Comparison of ENCODE assay signal across 28 cellular contexts in the genomic region with DNA sequence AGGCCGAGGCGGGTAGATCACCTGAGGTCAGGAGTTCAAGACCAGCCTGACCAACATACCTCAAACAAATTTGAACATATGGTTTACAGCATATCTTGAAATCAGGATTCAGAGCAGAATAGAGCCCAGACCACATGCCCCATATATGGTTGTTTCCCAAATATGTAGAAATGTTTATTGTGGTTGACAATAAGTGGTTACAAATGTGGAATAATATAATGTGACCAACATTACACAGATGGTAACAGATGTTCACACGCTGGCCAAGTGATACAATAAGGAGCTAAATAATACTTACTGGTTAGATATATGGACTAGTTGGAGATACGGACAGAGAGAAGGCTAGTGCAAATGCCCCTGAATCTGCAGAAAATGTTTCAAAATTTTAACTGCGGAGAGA.
"Had no signal": no experiment of that assay in that cellular context is flagged by ENCODE, and none has a peak within 500 bp of the region (broad histone marks: within the 10 kb centered on the region; RNA-seq: fewer than 3 reads in every experiment).

No MANE protein-coding gene starts in this region.

- H3K4me1 ChIP-seq: ascending aorta, esophagus squamous epithelium had no signal

- H3K27ac ChIP-seq: ascending aorta, epithelial cell of prostate, esophagus squamous epithelium, heart left ventricle had no signal

- ATAC-seq: activated CD4-positive, alpha-beta T cell treated with anti-CD3 and anti-CD28 coated beads for 36 hours; activated CD8-positive, alpha-beta memory T cell treated with anti-CD3 and anti-CD28 coated beads, Interleukin-2, amount 10 ng/mL, durations not matched to agents 7 days and 5 days; activated CD8-positive, alpha-beta T cell treated with anti-CD3 and anti-CD28 coated beads for 36 hours; activated naive CD8-positive, alpha-beta T cell treated with anti-CD3 and anti-CD28 coated beads, Interleukin-2, amount 50 U/mL, for 24 hours; effector memory CD8-positive, alpha-beta T cell; heart left ventricle had no signal

- H3K4me1 Mint-ChIP-seq: activated CD4-positive, alpha-beta T cell treated with anti-CD3 and anti-CD28 coated beads for 36 hours; activated CD8-positive, alpha-beta memory T cell treated with anti-CD3 and anti-CD28 coated beads, Interleukin-2, amount 10 ng/mL, durations not matched to agents 7 days and 5 days; activated naive CD4-positive, alpha-beta T cell treated with anti-CD3 and anti-CD28 coated beads, Interleukin-2, amount 50 U/mL, for 24 hours; activated naive CD8-positive, alpha-beta T cell treated with anti-CD3 and anti-CD28 coated beads for 36 hours; activated naive CD8-positive, alpha-beta T cell treated with anti-CD3 and anti-CD28 coated beads, Interleukin-2, amount 50 U/mL, for 24 hours; brain had no signal

- H3K9me3 Mint-ChIP-seq: activated CD8-positive, alpha-beta T cell treated with anti-CD3 and anti-CD28 coated beads for 36 hours; activated naive CD4-positive, alpha-beta T cell treated with anti-CD3 and anti-CD28 coated beads for 36 hours; activated naive CD4-positive, alpha-beta T cell treated with anti-CD3 and anti-CD28 coated beads, Interleukin-2, amount 50 U/mL, for 24 hours; activated naive CD8-positive, alpha-beta T cell treated with anti-CD3 and anti-CD28 coated beads for 36 hours; activated naive CD8-positive, alpha-beta T cell treated with anti-CD3 and anti-CD28 coated beads, Interleukin-2, amount 50 U/mL, for 24 hours; activated T-helper 1 cell treated with anti-CD3 and anti-CD28 coated beads, Interleukin-12 subunit alpha, Interleukin-12 subunit beta, Interleukin-2, Interleukin-4 antibody, amounts not matched to agents 30 ng/mL and 10 ng/mL and 1 ng/mL, durations not matched to agents 14 hours and 24 hours and 36 hours; activated T-helper 2 cell treated with anti-CD3 and anti-CD28 coated beads, Interferon-gamma antibody, Interleukin-2, Interleukin-4, amounts not matched to agents 10 μg/mL and 5 μg/mL and 100 μg/mL, durations not matched to agents 14 hours and 24 hours and 36 hours; brain; effector memory CD8-positive, alpha-beta T cell had no signal

- H3K36me3 Mint-ChIP-seq: activated CD8-positive, alpha-beta memory T cell treated with anti-CD3 and anti-CD28 coated beads, Interleukin-2, amount 10 ng/mL, durations not matched to agents 7 days and 5 days; activated naive CD8-positive, alpha-beta T cell treated with anti-CD3 and anti-CD28 coated beads for 36 hours; brain had no signal

- H3K4me3 ChIP-seq: ascending aorta, esophagus squamous epithelium, heart left ventricle had no signal

- H3K4me3 Mint-ChIP-seq: activated CD4-positive, alpha-beta T cell treated with anti-CD3 and anti-CD28 coated beads for 36 hours; activated CD8-positive, alpha-beta memory T cell treated with anti-CD3 and anti-CD28 coated beads, Interleukin-2, amount 10 ng/mL, durations not matched to agents 7 days and 5 days; activated CD8-positive, alpha-beta T cell treated with anti-CD3 and anti-CD28 coated beads for 36 hours; activated naive CD4-positive, alpha-beta T cell treated with anti-CD3 and anti-CD28 coated beads for 36 hours; activated naive CD4-positive, alpha-beta T cell treated with anti-CD3 and anti-CD28 coated beads, Interleukin-2, amount 50 U/mL, for 24 hours; activated naive CD8-positive, alpha-beta T cell treated with anti-CD3 and anti-CD28 coated beads for 36 hours; activated naive CD8-positive, alpha-beta T cell treated with anti-CD3 and anti-CD28 coated beads, Interleukin-2, amount 50 U/mL, for 24 hours; activated T-helper 1 cell treated with anti-CD3 and anti-CD28 coated beads, Interleukin-12 subunit alpha, Interleukin-12 subunit beta, Interleukin-2, Interleukin-4 antibody, amounts not matched to agents 30 ng/mL and 10 ng/mL and 1 ng/mL, durations not matched to agents 14 hours and 24 hours and 36 hours; brain; effector memory CD8-positive, alpha-beta T cell had no signal

- H3K9me3 ChIP-seq: ascending aorta, esophagus squamous epithelium, heart left ventricle had no signal

- H3K27ac Mint-ChIP-seq: activated CD4-positive, alpha-beta T cell treated with anti-CD3 and anti-CD28 coated beads for 36 hours; activated CD8-positive, alpha-beta memory T cell treated with anti-CD3 and anti-CD28 coated beads, Interleukin-2, amount 10 ng/mL, durations not matched to agents 7 days and 5 days; activated CD8-positive, alpha-beta T cell treated with anti-CD3 and anti-CD28 coated beads for 36 hours; activated naive CD4-positive, alpha-beta T cell treated with anti-CD3 and anti-CD28 coated beads for 36 hours; activated naive CD4-positive, alpha-beta T cell treated with anti-CD3 and anti-CD28 coated beads, Interleukin-2, amount 50 U/mL, for 24 hours; activated naive CD8-positive, alpha-beta T cell treated with anti-CD3 and anti-CD28 coated beads for 36 hours; activated naive CD8-positive, alpha-beta T cell treated with anti-CD3 and anti-CD28 coated beads, Interleukin-2, amount 50 U/mL, for 24 hours; activated T-helper 1 cell treated with anti-CD3 and anti-CD28 coated beads, Interleukin-12 subunit alpha, Interleukin-12 subunit beta, Interleukin-2, Interleukin-4 antibody, amounts not matched to agents 30 ng/mL and 10 ng/mL and 1 ng/mL, durations not matched to agents 14 hours and 24 hours and 36 hours; activated T-helper 2 cell treated with anti-CD3 and anti-CD28 coated beads, Interferon-gamma antibody, Interleukin-2, Interleukin-4, amounts not matched to agents 10 μg/mL and 5 μg/mL and 100 μg/mL, durations not matched to agents 14 hours and 24 hours and 36 hours; brain; effector memory CD8-positive, alpha-beta T cell had no signal

- DNase-seq: activated CD4-positive, alpha-beta T cell treated with anti-CD3 and anti-CD28 coated beads for 36 hours; activated CD4-positive, alpha-beta T cell treated with anti-CD3 and anti-CD28 coated beads, Interleukin-2, amount 50 U/mL, for 1 hour; activated CD4-positive, alpha-beta T cell treated with anti-CD3 and anti-CD28 coated beads, Interleukin-2, amount 50 U/mL, for 48 hours; activated CD4-positive, CD25-positive, alpha-beta regulatory T cell; activated CD4-positive, CD25-positive, alpha-beta regulatory T cell treated with anti-CD3 and anti-CD28 coated beads, Interleukin-2, amount 50 U/mL, for 72 hours; activated CD8-positive, alpha-beta memory T cell treated with anti-CD3 and anti-CD28 coated beads, Interleukin-2, amount 10 ng/mL, durations not matched to agents 7 days and 5 days; activated CD8-positive, alpha-beta memory T cell treated with anti-CD3 and anti-CD28 coated beads, Interleukin-2, amount 50 U/mL, for 4 hours; activated CD8-positive, alpha-beta T cell treated with anti-CD3 and anti-CD28 coated beads for 36 hours; activated effector memory CD4-positive, alpha-beta T cell treated with anti-CD3 and anti-CD28 coated beads, Interleukin-2, amount 50 U/mL, for 16 hours; activated naive CD4-positive, alpha-beta T cell treated with anti-CD3 and anti-CD28 coated beads for 36 hours; activated naive CD8-positive, alpha-beta T cell treated with anti-CD3 and anti-CD28 coated beads for 36 hours; activated naive CD8-positive, alpha-beta T cell treated with anti-CD3 and anti-CD28 coated beads, Interleukin-2, amount 50 U/mL, for 24 hours; activated T-cell treated with anti-CD3 and anti-CD28 coated beads, Interleukin-2, amount 50 U/mL, for 1 hour; activated T-cell treated with anti-CD3 and anti-CD28 coated beads, Interleukin-2, amount 50 U/mL, for 48 hours; cortex of kidney; dermis blood vessel endothelial cell; effector CD4-positive, alpha-beta T cell; effector memory CD8-positive, alpha-beta T cell; esophagus squamous epithelium; heart left ventricle; hypothalamus; T-helper 2 cell had no signal

- H3K27me3 ChIP-seq: ascending aorta, esophagus squamous epithelium, heart left ventricle had no signal

- H3K27me3 Mint-ChIP-seq: activated CD4-positive, alpha-beta T cell treated with anti-CD3 and anti-CD28 coated beads for 36 hours; activated CD8-positive, alpha-beta memory T cell treated with anti-CD3 and anti-CD28 coated beads, Interleukin-2, amount 10 ng/mL, durations not matched to agents 7 days and 5 days; activated CD8-positive, alpha-beta T cell treated with anti-CD3 and anti-CD28 coated beads for 36 hours; activated naive CD4-positive, alpha-beta T cell treated with anti-CD3 and anti-CD28 coated beads, Interleukin-2, amount 50 U/mL, for 24 hours; activated naive CD8-positive, alpha-beta T cell treated with anti-CD3 and anti-CD28 coated beads for 36 hours; activated naive CD8-positive, alpha-beta T cell treated with anti-CD3 and anti-CD28 coated beads, Interleukin-2, amount 50 U/mL, for 24 hours; brain; effector memory CD8-positive, alpha-beta T cell had no signal
